In the genomic region with DNA sequence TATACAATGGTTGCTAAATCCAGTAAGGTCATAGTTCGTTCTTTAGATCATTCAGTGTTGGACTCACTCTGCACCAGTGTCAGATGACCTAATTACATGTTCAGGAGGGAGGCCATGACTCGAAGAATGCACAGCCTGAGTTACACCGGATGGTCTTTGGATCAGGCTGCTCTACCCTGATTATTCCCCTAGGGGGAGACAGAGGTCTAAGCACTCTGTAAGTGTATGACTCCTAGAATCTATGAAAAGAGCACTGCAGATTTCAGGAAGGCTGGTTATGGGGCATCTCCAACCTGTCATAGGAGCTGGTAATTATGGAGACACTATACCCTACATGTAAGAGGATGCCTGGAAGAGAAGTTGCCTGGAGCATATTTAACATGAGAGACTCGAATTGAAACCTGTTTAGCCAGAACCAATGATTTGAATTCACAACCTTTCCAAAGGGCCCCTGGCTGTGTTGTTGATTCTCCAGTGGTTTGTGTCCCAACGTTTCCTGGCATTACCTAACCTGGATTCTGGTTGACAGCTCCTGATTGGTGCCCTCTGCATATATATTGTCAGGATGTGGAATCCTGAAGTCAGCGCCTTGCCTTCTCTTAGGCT, we compare ENCODE assay signal across 8 cellular contexts. TPM values are rescaled to one million over a fixed set of nuclear protein-coding genes. Genes with fewer than 3 reads are reported as not detected.
DNase-seq lines count a peak whose midpoint lies in the region; ATAC-seq and TF ChIP-seq lines count a peak whose summit lies in the region.

A gene with protein sequence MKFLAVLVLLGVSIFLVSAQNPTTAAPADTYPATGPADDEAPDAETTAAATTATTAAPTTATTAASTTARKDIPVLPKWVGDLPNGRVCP (plus strand): TSS at position 584 of the 606 bp plus-strand sequence. CDS start 67 bp downstream, outside the sequence.

- peak; percentile 99 for TF ChIP-seq CTCF in KMS-11 (conservative IDR thresholded peaks at IDR 0.05; ENCODE audit: low read depth, low read length)
- peak; percentile 97 for TF ChIP-seq CTCF in PC-3 (conservative IDR thresholded peaks at IDR 0.05; ENCODE audit: low read depth, low read length)
- peak; percentile 75 for TF ChIP-seq CTCF in fibroblast of villous mesenchyme (IDR thresholded peaks at IDR 0.05; ENCODE audit: insufficient read depth, low read depth, low read length)

- no peaks in the 10 kb centered on the region for H3K9me3 Mint-ChIP-seq in activated T-cell treated with anti-CD3 and anti-CD28 coated beads, Interleukin-2, amount 50 U/mL, for 24 hours

- H3K4me3 Mint-ChIP-seq in activated T-cell treated with anti-CD3 and anti-CD28 coated beads, Interleukin-2, amount 50 U/mL, for 24 hours = no peak within 1 kb of the TSS

- no peak within 1 kb of the TSS for H3K27ac Mint-ChIP-seq in activated T-cell treated with anti-CD3 and anti-CD28 coated beads, Interleukin-2, amount 50 U/mL, for 24 hours

- in situ Hi-C loops in G401 (cut with HindIII; ENCODE audit: low sequenced_read_pairs) = no loop called here

- H3K4me2 ChIP-seq in KMS-11 (no peak within 1 kb of the TSS), PC-3 (ENCODE audit: low read length) (no peak within 1 kb of the TSS)

- H3K4me1 ChIP-seq in KMS-11 (ENCODE audit: low read depth, poor library complexity, severe bottlenecking) (no peaks in the 10 kb centered on the region), PC-3 (ENCODE audit: insufficient read depth, low read length) (no peaks in the 10 kb centered on the region)

- intact Hi-C loops in PC-3 (cut with micrococcal nuclease) (loop anchor here (1.0 to 2.0 kb wide), 4 partner anchors 81 to 105 kb away; no protein-coding TSS in a partner anchor), posterior vena cava (cut with DNase I) (no loop called here)

- no peaks in the 10 kb centered on the region for H3K27me3 Mint-ChIP-seq in activated T-cell treated with anti-CD3 and anti-CD28 coated beads, Interleukin-2, amount 50 U/mL, for 24 hours

- ATAC-seq in GM21786 (IDR thresholded peaks at IDR 0.05; ENCODE audit: unreplicated experiment) = peak; percentile 98
- ATAC-seq in PC-3 = peak; percentile 99

- BruUV-seq in PC-3 (replicated peaks; lab: Mats Ljungman, UMichigan) = no TSS peak

- no peak within 1 kb of the TSS for H2AFZ ChIP-seq in KMS-11 (ENCODE audit: low read depth)
- H2AFZ ChIP-seq in PC-3 (ENCODE audit: low read length) = no peak within 1 kb of the TSS

- no peak within 1 kb of the TSS for H3K4me3 ChIP-seq in KMS-11 (IDR thresholded peaks at IDR 0.05; ENCODE audit: insufficient read depth, low read depth, low read length)
- H3K4me3 ChIP-seq in PC-3 (ENCODE audit: low read length) = no peak within 1 kb of the TSS
- H3K4me3 ChIP-seq in fibroblast of villous mesenchyme (ENCODE audit: low read depth, low read length) = no peak within 1 kb of the TSS

- H3K27me3 ChIP-seq in KMS-11 (ENCODE audit: insufficient read depth, low read depth) (no peaks in the 10 kb centered on the region), PC-3 (ENCODE audit: low read length) (0 out of 2 replicates have a peak, but pooled peaks cover under 1% of the 10 kb centered on the region)

- CTCF ChIA-PET in PC-3 (lab: Charles Lee) = interaction anchor here (0.6 to 1.4 kb wide), 2 partner anchors 95 to 103 kb away, joined by 3 to 5 read pairs; no protein-coding TSS in a partner anchor

- no peak within 1 kb of the TSS for H3K9ac ChIP-seq in KMS-11
- no peak within 1 kb of the TSS for H3K9ac ChIP-seq in PC-3 (ENCODE audit: low read length)

- no peaks in the 10 kb centered on the region for H3K9me3 ChIP-seq in PC-3 (ENCODE audit: low read length)

- H3K4me1 Mint-ChIP-seq in activated T-cell treated with anti-CD3 and anti-CD28 coated beads, Interleukin-2, amount 50 U/mL, for 24 hours (ENCODE audit: low read depth) = peaks cover 40% of the 10 kb centered on the region

- POLR2A ChIA-PET in PC-3 (lab: Charles Lee; ENCODE audit: unreplicated experiment) = no interaction called here

- H3K36me3 ChIP-seq in KMS-11 (ENCODE audit: insufficient read depth) = no peaks in the 10 kb centered on the region
- H3K36me3 ChIP-seq in PC-3 (ENCODE audit: low read depth, low read length) = no peaks in the 10 kb centered on the region

- H4K20me1 ChIP-seq in KMS-11 (ENCODE audit: insufficient read depth) = no peaks in the 10 kb centered on the region
- H4K20me1 ChIP-seq in PC-3 (ENCODE audit: low read length) = no peaks in the 10 kb centered on the region

- H3K79me2 ChIP-seq in KMS-11 (ENCODE audit: insufficient read depth, low read depth) (no peaks in the 10 kb centered on the region), PC-3 (ENCODE audit: low read length) (no peaks in the 10 kb centered on the region)

- H3K36me3 Mint-ChIP-seq in activated T-cell treated with anti-CD3 and anti-CD28 coated beads, Interleukin-2, amount 50 U/mL, for 24 hours (ENCODE audit: low read depth) = no peaks in the 10 kb centered on the region

- H3F3A ChIP-seq in PC-3 (ENCODE audit: low read length, unreplicated experiment) = no peaks in the 10 kb centered on the region

- H3K9me2 ChIP-seq in PC-3 (replicated peaks; ENCODE audit: low read length) = no peaks in the 10 kb centered on the region

- no peak within 1 kb of the TSS for H3K27ac ChIP-seq in KMS-11
- H3K27ac ChIP-seq in PC-3 (ENCODE audit: low read length) = no peak within 1 kb of the TSS

- DNase-seq in G401 (ENCODE audit: low spot score) (peak; percentile 2), PC-3 (peak; percentile 93), fibroblast of villous mesenchyme (ENCODE audit: low read depth) (peak; percentile 44), putamen (ENCODE audit: low spot score) (peak; percentile 11), posterior vena cava (ENCODE audit: low spot score) (no peak)
- peak; percentile 57 for DNase-seq in activated T-cell treated with anti-CD3 and anti-CD28 coated beads, Interleukin-2, amount 50 U/mL, for 24 hours

RNA-seq across cellular contexts. Expression of the gene that starts here (rescaled TPM):
- not detected in 2 replicates for total RNA-seq in G401 (2014; rRNA removed; shearing (Covaris generic))
- total RNA-seq in PC-3 (2014; rRNA removed) (not detected in 2 replicates), fibroblast of villous mesenchyme (not detected in 2 replicates), posterior vena cava (not detected)

Comparison
In these comparisons a context has a peak if more than half of its experiments do, and no peak if none do; other contexts are left out.
1. Peak in DNase-seq in G401; RNA of the gene not detected or under 1 TPM.
2. Peak in DNase-seq and ATAC-seq in PC-3; RNA of the gene not detected or under 1 TPM.
3. Peak in DNase-seq in fibroblast of villous mesenchyme; RNA of the gene not detected or under 1 TPM.